ENCODE assay signal across 27 cellular contexts in genomic region chr18:55739488-55739887, GRCh38.
"Had no signal": no experiment of that assay in that cellular context is flagged by ENCODE, and none has a peak within 500 bp of the region (broad histone marks: within the 10 kb centered on the region; RNA-seq: fewer than 3 reads in every experiment).

No MANE protein-coding gene starts in this region.

- H3K36me3 ChIP-seq: stomach, suprapubic skin, thoracic aorta, thyroid gland, tibial artery, tibial nerve, transverse colon, upper lobe of left lung, upper lobe of right lung, uterus, vagina had no signal

- ATAC-seq: stimulated activated effector memory CD8-positive, alpha-beta T cell treated with anti-CD3 and anti-CD28 coated beads, Interleukin-12 subunit alpha, Interleukin-12 subunit beta, amount 100 ng/mL, for 72 hours; stimulated activated memory B cell treated with anti-CD40 and anti-IgM and Interleukin-4, amounts not matched to agents 10 μg/mL and 1 μg/mL and 100 μg/mL, for 72 hours; stimulated activated naive B cell treated with anti-CD40 and anti-IgM and Interleukin-4, amounts not matched to agents 10 μg/mL and 1 μg/mL and 100 μg/mL, for 72 hours; stimulated activated naive CD8-positive, alpha-beta T cell treated with anti-CD3 and anti-CD28 coated beads, Interleukin-15, amount 100 ng/mL, for 72 hours; stimulated activated naive CD8-positive, alpha-beta T cell treated with anti-CD3 and anti-CD28 coated beads, Interleukin-15, Interleukin-2, amounts not matched to agents 100 U/mL and 50 U/mL, for 24 hours; upper lobe of right lung had no signal

- FAIRE-seq: urothelium cell line had no signal

- H3K9me3 ChIP-seq: stomach, suprapubic skin, testis, thoracic aorta, thyroid gland, tibial artery, tibial nerve, transverse colon, upper lobe of left lung, upper lobe of right lung, uterus, vagina had no signal

- H3K27ac ChIP-seq: stomach, suprapubic skin, testis, thoracic aorta, thyroid gland, tibial artery, tibial nerve, transverse colon, upper lobe of left lung, upper lobe of right lung, uterus, vagina had no signal

- DNase-seq: stimulated activated CD4-positive, alpha-beta T cell treated with anti-CD3 and anti-CD28 coated beads, Interleukin-2, amount 100 ng/mL, for 48 hours; stimulated activated CD4-positive, alpha-beta T cell treated with anti-CD3 and anti-CD28 coated beads, Interleukin-4, amount 100 ng/mL, for 1 hour; stimulated activated CD4-positive, alpha-beta T cell treated with anti-CD3 and anti-CD28 coated beads, Interleukin-4, amount 100 ng/mL, for 24 hours; stimulated activated CD4-positive, alpha-beta T cell treated with anti-CD3 and anti-CD28 coated beads, Interleukin-4, amount 100 ng/mL, for 4 hours; stimulated activated CD8-positive, alpha-beta memory T cell treated with anti-CD3 and anti-CD28 coated beads, Interleukin-4, amount 100 ng/mL, for 48 hours; stimulated activated naive B cell treated with anti-CD40 and anti-IgM and Interleukin-4, amounts not matched to agents 10 μg/mL and 1 μg/mL and 100 μg/mL, for 72 hours; stimulated activated naive CD4-positive, alpha-beta T cell; stimulated activated naive CD4-positive, alpha-beta T cell treated with Interleukin-2 at 50 U/mL for 16 hours; stimulated activated naive CD8-positive, alpha-beta T cell treated with anti-CD3 and anti-CD28 coated beads, Interleukin-15, amount 100 ng/mL, for 72 hours; stimulated activated naive CD8-positive, alpha-beta T cell treated with anti-CD3 and anti-CD28 coated beads, Interleukin-15, Interleukin-2, amounts not matched to agents 100 U/mL and 50 U/mL, for 24 hours; stomach; substantia nigra; testis; thyroid gland; tibial artery; transverse colon; trophoblast cell; upper lobe of left lung; upper lobe of right lung; uterus had no signal

- H3K4me1 ChIP-seq: stomach, suprapubic skin, testis, thyroid gland, tibial artery, tibial nerve, transverse colon, upper lobe of left lung, upper lobe of right lung, uterus, vagina had no signal

- H3K4me3 ChIP-seq: stomach, suprapubic skin, testis, thoracic aorta, thyroid gland, tibial artery, tibial nerve, transverse colon, upper lobe of left lung, upper lobe of right lung, uterus, vagina had no signal

- H3K27me3 ChIP-seq: stomach, suprapubic skin, testis, thyroid gland, tibial artery, tibial nerve, transverse colon, upper lobe of left lung, upper lobe of right lung, uterus, vagina had no signal
